In genomic region chr5:132227485-132228240, GRCh38 we compare ENCODE assay signal across 1 cellular context.
TF ChIP-seq lines count a peak whose summit lies in the region.

P4HA2 (minus strand) TSS chr5:132227853; CDS start chr5:132218626, 9,227 bp downstream.

TF ChIP-seq in HepG2, 621 proteins besides CTCF, POLR2A, EP300 and RAD21 (continued from another document and continues in another):
- TF ChIP-seq ZNF329 (CRISPR knock-in tag; IDR thresholded peaks at IDR 0.05; ENCODE audit: low read depth) = no peak; the same call in 1 of the 2 replicates
- TF ChIP-seq ZNF230 (CRISPR knock-in tag; IDR thresholded peaks at IDR 0.05) = no peak; the same call in 1 of the 2 replicates
- no peak for TF ChIP-seq PAWR (CRISPR knock-in tag; IDR thresholded peaks at IDR 0.05; ENCODE audit: borderline replicate concordance)
- TF ChIP-seq KLF11 (CRISPR knock-in tag; IDR thresholded peaks at IDR 0.05) = no peak
- TF ChIP-seq ZNF558 (CRISPR knock-in tag; IDR thresholded peaks at IDR 0.05; ENCODE audit: borderline replicate concordance) = no peak
- no peak for TF ChIP-seq KLF15 (CRISPR knock-in tag; IDR thresholded peaks at IDR 0.05; ENCODE audit: borderline replicate concordance)
- TF ChIP-seq KLF16 (CRISPR knock-in tag; IDR thresholded peaks at IDR 0.05) = peak in 1 of 2 experiments; percentile 50; a peak in 2 of 4 replicates
- TF ChIP-seq HOXD1 (CRISPR knock-in tag; IDR thresholded peaks at IDR 0.05) = no peak
- TF ChIP-seq JARID2 (CRISPR knock-in tag; IDR thresholded peaks at IDR 0.05; ENCODE audit: insufficient replicate concordance) = no peak
- TF ChIP-seq, protein P1, sequence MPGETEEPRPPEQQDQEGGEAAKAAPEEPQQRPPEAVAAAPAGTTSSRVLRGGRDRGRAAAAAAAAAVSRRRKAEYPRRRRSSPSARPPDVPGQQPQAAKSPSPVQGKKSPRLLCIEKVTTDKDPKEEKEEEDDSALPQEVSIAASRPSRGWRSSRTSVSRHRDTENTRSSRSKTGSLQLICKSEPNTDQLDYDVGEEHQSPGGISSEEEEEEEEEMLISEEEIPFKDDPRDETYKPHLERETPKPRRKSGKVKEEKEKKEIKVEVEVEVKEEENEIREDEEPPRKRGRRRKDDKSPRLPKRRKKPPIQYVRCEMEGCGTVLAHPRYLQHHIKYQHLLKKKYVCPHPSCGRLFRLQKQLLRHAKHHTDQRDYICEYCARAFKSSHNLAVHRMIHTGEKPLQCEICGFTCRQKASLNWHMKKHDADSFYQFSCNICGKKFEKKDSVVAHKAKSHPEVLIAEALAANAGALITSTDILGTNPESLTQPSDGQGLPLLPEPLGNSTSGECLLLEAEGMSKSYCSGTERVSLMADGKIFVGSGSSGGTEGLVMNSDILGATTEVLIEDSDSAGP (CRISPR knock-in tag; IDR thresholded peaks at IDR 0.05; ENCODE audit: borderline replicate concordance) = peak; percentile 61
- no peak for TF ChIP-seq ZNF33A (CRISPR knock-in tag; IDR thresholded peaks at IDR 0.05; ENCODE audit: borderline replicate concordance)
- TF ChIP-seq FOXP1 (IDR thresholded peaks at IDR 0.05) = no peak
- no peak for TF ChIP-seq FOXP1 (CRISPR knock-in tag; IDR thresholded peaks at IDR 0.05)
- TF ChIP-seq ZBTB14 (CRISPR knock-in tag; IDR thresholded peaks at IDR 0.05) = no peak
- TF ChIP-seq ZNF878 (CRISPR knock-in tag; IDR thresholded peaks at IDR 0.05) = peak; percentile 33; the same call in 1 of the 2 replicates
- TF ChIP-seq, protein P2, sequence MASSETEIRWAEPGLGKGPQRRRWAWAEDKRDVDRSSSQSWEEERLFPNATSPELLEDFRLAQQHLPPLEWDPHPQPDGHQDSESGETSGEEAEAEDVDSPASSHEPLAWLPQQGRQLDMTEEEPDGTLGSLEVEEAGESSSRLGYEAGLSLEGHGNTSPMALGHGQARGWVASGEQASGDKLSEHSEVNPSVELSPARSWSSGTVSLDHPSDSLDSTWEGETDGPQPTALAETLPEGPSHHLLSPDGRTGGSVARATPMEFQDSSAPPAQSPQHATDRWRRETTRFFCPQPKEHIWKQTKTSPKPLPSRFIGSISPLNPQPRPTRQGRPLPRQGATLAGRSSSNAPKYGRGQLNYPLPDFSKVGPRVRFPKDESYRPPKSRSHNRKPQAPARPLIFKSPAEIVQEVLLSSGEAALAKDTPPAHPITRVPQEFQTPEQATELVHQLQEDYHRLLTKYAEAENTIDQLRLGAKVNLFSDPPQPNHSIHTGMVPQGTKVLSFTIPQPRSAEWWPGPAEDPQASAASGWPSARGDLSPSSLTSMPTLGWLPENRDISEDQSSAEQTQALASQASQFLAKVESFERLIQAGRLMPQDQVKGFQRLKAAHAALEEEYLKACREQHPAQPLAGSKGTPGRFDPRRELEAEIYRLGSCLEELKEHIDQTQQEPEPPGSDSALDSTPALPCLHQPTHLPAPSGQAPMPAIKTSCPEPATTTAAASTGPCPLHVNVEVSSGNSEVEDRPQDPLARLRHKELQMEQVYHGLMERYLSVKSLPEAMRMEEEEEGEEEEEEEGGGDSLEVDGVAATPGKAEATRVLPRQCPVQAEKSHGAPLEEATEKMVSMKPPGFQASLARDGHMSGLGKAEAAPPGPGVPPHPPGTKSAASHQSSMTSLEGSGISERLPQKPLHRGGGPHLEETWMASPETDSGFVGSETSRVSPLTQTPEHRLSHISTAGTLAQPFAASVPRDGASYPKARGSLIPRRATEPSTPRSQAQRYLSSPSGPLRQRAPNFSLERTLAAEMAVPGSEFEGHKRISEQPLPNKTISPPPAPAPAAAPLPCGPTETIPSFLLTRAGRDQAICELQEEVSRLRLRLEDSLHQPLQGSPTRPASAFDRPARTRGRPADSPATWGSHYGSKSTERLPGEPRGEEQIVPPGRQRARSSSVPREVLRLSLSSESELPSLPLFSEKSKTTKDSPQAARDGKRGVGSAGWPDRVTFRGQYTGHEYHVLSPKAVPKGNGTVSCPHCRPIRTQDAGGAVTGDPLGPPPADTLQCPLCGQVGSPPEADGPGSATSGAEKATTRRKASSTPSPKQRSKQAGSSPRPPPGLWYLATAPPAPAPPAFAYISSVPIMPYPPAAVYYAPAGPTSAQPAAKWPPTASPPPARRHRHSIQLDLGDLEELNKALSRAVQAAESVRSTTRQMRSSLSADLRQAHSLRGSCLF (CRISPR knock-in tag; IDR thresholded peaks at IDR 0.05; ENCODE audit: borderline replicate concordance) = no peak
- peak; percentile 83 for TF ChIP-seq SALL1 (CRISPR knock-in tag; IDR thresholded peaks at IDR 0.05)
- TF ChIP-seq BCL6 (CRISPR knock-in tag; IDR thresholded peaks at IDR 0.05) = no peak
- TF ChIP-seq ZNF253 (CRISPR knock-in tag; IDR thresholded peaks at IDR 0.05; ENCODE audit: borderline replicate concordance) = no peak
- TF ChIP-seq HMG20A (CRISPR knock-in tag; IDR thresholded peaks at IDR 0.05; ENCODE audit: borderline replicate concordance) = no peak
- TF ChIP-seq NFYC (CRISPR knock-in tag; IDR thresholded peaks at IDR 0.05) = no peak
- TF ChIP-seq HNF1A (IDR thresholded peaks at IDR 0.05; ENCODE audit: low read depth) = no peak
- no peak for TF ChIP-seq HNF1A (CRISPR knock-in tag; IDR thresholded peaks at IDR 0.05; ENCODE audit: borderline replicate concordance)
- no peak for TF ChIP-seq ETV6 (CRISPR knock-in tag; conservative IDR thresholded peaks at IDR 0.05)
- TF ChIP-seq IRX3 (CRISPR knock-in tag; IDR thresholded peaks at IDR 0.05; ENCODE audit: borderline replicate concordance, low read depth) = no peak
- TF ChIP-seq USF2 (IDR thresholded peaks at IDR 0.05; ENCODE audit: low read depth, low read length) = no peak
- no peak for TF ChIP-seq USF2 (CRISPR knock-in tag; IDR thresholded peaks at IDR 0.05; ENCODE audit: borderline replicate concordance)
- TF ChIP-seq KMT2B (CRISPR knock-in tag; IDR thresholded peaks at IDR 0.05) = no peak
- no peak for TF ChIP-seq ZNF841 (CRISPR knock-in tag; IDR thresholded peaks at IDR 0.05; ENCODE audit: borderline replicate concordance)
- TF ChIP-seq TFAP4 (IDR thresholded peaks at IDR 0.05; ENCODE audit: borderline replicate concordance, low read depth) = peak; percentile 62; the same call in 1 of the 2 replicates
- TF ChIP-seq PRPF4 (IDR thresholded peaks at IDR 0.05; ENCODE audit: low read depth, low read length, poor library complexity, severe bottlenecking) = no peak
- TF ChIP-seq ZNF614 (CRISPR knock-in tag; IDR thresholded peaks at IDR 0.05; ENCODE audit: borderline replicate concordance) = no peak
- no peak for TF ChIP-seq TSC22D2 (CRISPR knock-in tag; IDR thresholded peaks at IDR 0.05; ENCODE audit: borderline replicate concordance)
- TF ChIP-seq ZNF33B (CRISPR knock-in tag; IDR thresholded peaks at IDR 0.05) = peak; percentile 40; the same call in 1 of the 2 replicates
- no peak for TF ChIP-seq ZNF720 (CRISPR knock-in tag; IDR thresholded peaks at IDR 0.05)
- TF ChIP-seq NBN (conservative IDR thresholded peaks at IDR 0.05) = no peak
- TF ChIP-seq MIER3 (CRISPR knock-in tag; IDR thresholded peaks at IDR 0.05; ENCODE audit: borderline replicate concordance) = no peak
- no peak for TF ChIP-seq IRF2 (CRISPR knock-in tag; IDR thresholded peaks at IDR 0.05)
- no peak; the same call in 1 of the 2 replicates for TF ChIP-seq ZNF143 (CRISPR knock-in tag; IDR thresholded peaks at IDR 0.05)
- TF ChIP-seq HIC2 (CRISPR knock-in tag; IDR thresholded peaks at IDR 0.05; ENCODE audit: low read depth) = no peak
- TF ChIP-seq RNF2 (conservative IDR thresholded peaks at IDR 0.05; ENCODE audit: low read depth) = no peak
- peak; percentile 36; the same call in 1 of the 2 replicates for TF ChIP-seq CBFB (CRISPR knock-in tag; IDR thresholded peaks at IDR 0.05)
- TF ChIP-seq, protein P3, sequence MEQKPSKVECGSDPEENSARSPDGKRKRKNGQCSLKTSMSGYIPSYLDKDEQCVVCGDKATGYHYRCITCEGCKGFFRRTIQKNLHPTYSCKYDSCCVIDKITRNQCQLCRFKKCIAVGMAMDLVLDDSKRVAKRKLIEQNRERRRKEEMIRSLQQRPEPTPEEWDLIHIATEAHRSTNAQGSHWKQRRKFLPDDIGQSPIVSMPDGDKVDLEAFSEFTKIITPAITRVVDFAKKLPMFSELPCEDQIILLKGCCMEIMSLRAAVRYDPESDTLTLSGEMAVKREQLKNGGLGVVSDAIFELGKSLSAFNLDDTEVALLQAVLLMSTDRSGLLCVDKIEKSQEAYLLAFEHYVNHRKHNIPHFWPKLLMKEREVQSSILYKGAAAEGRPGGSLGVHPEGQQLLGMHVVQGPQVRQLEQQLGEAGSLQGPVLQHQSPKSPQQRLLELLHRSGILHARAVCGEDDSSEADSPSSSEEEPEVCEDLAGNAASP (CRISPR knock-in tag; IDR thresholded peaks at IDR 0.05; ENCODE audit: borderline replicate concordance) = no peak
- TF ChIP-seq PHB2 (IDR thresholded peaks at IDR 0.05; ENCODE audit: partially characterized antibody) = no peak
- TF ChIP-seq ZZZ3 (CRISPR knock-in tag; IDR thresholded peaks at IDR 0.05; ENCODE audit: borderline replicate concordance) = no peak
- TF ChIP-seq TARDBP (CRISPR knock-in tag; IDR thresholded peaks at IDR 0.05) = peak; percentile 66; the same call in 1 of the 2 replicates
- no peak for TF ChIP-seq ELF1 (CRISPR knock-in tag; IDR thresholded peaks at IDR 0.05)
- TF ChIP-seq KDM6A (CRISPR knock-in tag; IDR thresholded peaks at IDR 0.05; ENCODE audit: low read depth) = no peak
- TF ChIP-seq HOXA5 (CRISPR knock-in tag; IDR thresholded peaks at IDR 0.05) = no peak
- no peak for TF ChIP-seq SIN3B (IDR thresholded peaks at IDR 0.05; ENCODE audit: low read length)
- TF ChIP-seq SRSF1 (optimal IDR thresholded peaks at IDR 0.05; ENCODE audit: low read depth, low read length) = no peak
- TF ChIP-seq ZNF672 (CRISPR knock-in tag; IDR thresholded peaks at IDR 0.05) = no peak
- TF ChIP-seq ZNF737 (CRISPR knock-in tag; IDR thresholded peaks at IDR 0.05; ENCODE audit: borderline replicate concordance) = no peak
- TF ChIP-seq NCOA5 (CRISPR knock-in tag; IDR thresholded peaks at IDR 0.05) = no peak
